ENCODE assay signal across 12 cellular contexts in the genomic region with DNA sequence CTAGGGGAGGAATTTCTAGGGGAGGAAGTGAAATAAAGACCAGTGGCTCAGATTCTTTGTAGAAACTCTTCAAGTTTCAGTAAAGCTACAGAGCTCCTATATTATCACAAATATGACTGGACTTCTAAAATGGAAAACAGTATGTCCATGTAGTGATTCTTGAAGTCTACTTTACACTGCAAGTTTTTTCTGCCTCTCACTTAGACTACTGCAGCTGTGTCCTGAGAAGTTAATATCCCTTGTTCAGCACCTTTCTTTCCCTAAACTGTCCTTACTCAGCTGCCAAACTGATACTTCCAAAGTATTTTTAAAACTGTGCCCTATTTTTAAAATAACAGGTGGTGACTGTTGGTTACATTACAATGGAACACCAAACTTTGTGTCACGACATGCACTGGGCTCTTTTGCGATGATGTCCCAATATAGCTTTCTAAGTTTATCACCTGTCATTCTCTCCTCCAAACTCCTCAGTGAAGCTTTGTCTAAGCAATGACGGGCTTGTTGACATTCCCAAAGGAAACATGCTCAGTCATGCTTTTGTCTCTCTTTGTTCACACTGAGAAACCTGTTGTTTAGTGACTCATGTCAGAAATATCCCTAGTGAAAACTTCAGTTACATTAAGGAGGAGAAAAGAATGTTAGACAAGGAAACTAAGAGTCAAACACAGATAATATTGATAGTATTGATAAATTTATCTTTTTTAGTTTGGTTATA.
DNase-seq lines count a peak whose midpoint lies in the region; ATAC-seq, FAIRE-seq and TF ChIP-seq lines count a peak whose summit lies in the region.
"Had no signal": no experiment of that assay in that cellular context is flagged by ENCODE, and none has a peak within 500 bp of the region (broad histone marks: within the 10 kb centered on the region; RNA-seq: fewer than 3 reads in every experiment).

No MANE protein-coding gene starts in this region.

- RAD21 ChIA-PET in HCT116 (lab: Charles Lee; ENCODE audit: low non-redundant PET in 1 of 2, low total read pairs in 2 of 2, uncharacterized antibody in 2 of 2, unreplicated experiment in 2 of 2) = no interaction called here

- intact Hi-C loops in HCT116 (cut with micrococcal nuclease) = no loop called here

- no peak overlapping the region for H3K4me3 ChIP-seq in HCT116 (replicated peaks in 1 of 2; ENCODE audit: low read depth in 1 of 2, low read length in 2 of 2)
- H3K4me3 ChIP-seq in iPS-18a (ENCODE audit: low read length) = no peak overlapping the region
- H3K4me3 ChIP-seq: spleen had no signal

- H3K9me3 ChIP-seq in HCT116 (ENCODE audit: control insufficient read depth in 1 of 2, insufficient read depth in 1 of 2, low read depth in 1 of 2, low read length in 2 of 2) (no peaks in the 10 kb centered on the region), iPS-18a (ENCODE audit: control insufficient read depth, low read depth, low read length) (no peaks in the 10 kb centered on the region)
- H3K9me3 ChIP-seq: spleen had no signal

- H3K9me2 ChIP-seq in HCT116 (ENCODE audit: insufficient read depth) = no peaks in the 10 kb centered on the region

- peak; percentile 54 for FAIRE-seq in RCC 7860 (lab: Jason Lieb, UNC)

- peak overlapping the region; percentile 50 for H3K4me2 ChIP-seq in HCT116 (ENCODE audit: low read length)

- POLR2A ChIA-PET in HCT116 (lab: Charles Lee) = interaction anchor here (1.2 kb wide), 1 partner anchor 11 kb away, joined by 3 read pairs; no protein-coding TSS in a partner anchor

- H3K27me3 ChIP-seq in HCT116 (ENCODE audit: insufficient read depth, low read length) (no peaks in the 10 kb centered on the region), iPS-18a (ENCODE audit: control insufficient read depth, insufficient read depth, low read length) (no peaks in the 10 kb centered on the region)
- H3K27me3 ChIP-seq: spleen had no signal

- no peak overlapping the region for H3K27ac ChIP-seq in HCT116 (ENCODE audit: low read depth, low read length)
- peak overlapping the region; percentile 32 for H3K27ac ChIP-seq in iPS-18a (ENCODE audit: low read length)
- H3K27ac ChIP-seq: spleen had no signal

- ATAC-seq in HCT116 (peak; percentile 88), HG03460 (IDR thresholded peaks at IDR 0.05; ENCODE audit: unreplicated experiment) (no peak)
- ATAC-seq: activated naive CD4-positive, alpha-beta T cell treated with anti-CD3 and anti-CD28 coated beads, Interleukin-2, amount 50 U/mL, for 72 hours had no signal

- H3K36me3 ChIP-seq in HCT116 (ENCODE audit: control insufficient read depth in 1 of 2, insufficient read depth in 2 of 2, low read length in 2 of 2) = no peaks in the 10 kb centered on the region
- H3K36me3 ChIP-seq in iPS-18a (ENCODE audit: control insufficient read depth, low read depth, low read length) = no peaks in the 10 kb centered on the region
- H3K36me3 ChIP-seq: spleen had no signal

- CTCF ChIA-PET in HCT116 (lab: Charles Lee) = no interaction called here

- DNase-seq in A172 (ENCODE audit: low spot score) = peak; percentile 90
- DNase-seq in HCT116 (ENCODE audit: low read depth, low spot score) = peak; percentile 61
- DNase-seq in RCC 7860 (ENCODE audit: low spot score) = peak; percentile 63
- no peak for DNase-seq in NCI-H2029 treated with DMSO at 0.1 percent for 48 hours (lab: John Stamatoyannopoulos, UW)
- DNase-seq in GDM1 (lab: John Stamatoyannopoulos, UW) = no peak
- DNase-seq in NCI-H446 treated with DMSO at 0.1 percent for 48 hours (lab: John Stamatoyannopoulos, UW) = no peak
- DNase-seq: activated B cell treated with CpG ODN at 0.5 μM for 24 hours, NCI-H2107, spleen had no signal

- no peak for TF ChIP-seq POLR2A in HCT116 (IDR thresholded peaks at IDR 0.05; ENCODE audit: borderline replicate concordance, extremely low read depth, insufficient read depth, insufficient read length)

- no TSS peak for BruUV-seq in HCT116 (replicated peaks; lab: Mats Ljungman, UMichigan)

- H3K4me1 ChIP-seq in HCT116 (ENCODE audit: control insufficient read depth in 1 of 2, insufficient read depth in 2 of 2, low read length in 2 of 2) (peaks cover 10 to 15% of the 10 kb centered on the region in 2 experiments), iPS-18a (ENCODE audit: control insufficient read depth, low read depth, low read length) (peaks cover 10% of the 10 kb centered on the region)
- H3K4me1 ChIP-seq: spleen had no signal

- no peak for TF ChIP-seq CTCF in HCT116 (IDR thresholded peaks at IDR 0.05 in 2 of 3, conservative IDR thresholded peaks at IDR 0.05 in 1 of 3; ENCODE audit: borderline replicate concordance in 1 of 3, insufficient read depth in 1 of 3, low read depth in 2 of 3, low read length in 2 of 3)

- H3K9ac ChIP-seq in HCT116 (ENCODE audit: low read length) (no peak overlapping the region), iPS-18a (ENCODE audit: low read length) (no peak overlapping the region)

- no peaks in the 10 kb centered on the region for H3K79me2 ChIP-seq in HCT116 (ENCODE audit: insufficient read depth, low read length)

- H2AFZ ChIP-seq in HCT116 (ENCODE audit: low read depth, low read length, poor library complexity, severe bottlenecking) = no peak overlapping the region

- H4K20me1 ChIP-seq in HCT116 (ENCODE audit: insufficient read depth) = no peaks in the 10 kb centered on the region

- no peak for TF ChIP-seq RAD21 in HCT116 (IDR thresholded peaks at IDR 0.05; ENCODE audit: low read depth)

TF ChIP-seq in HCT116, 20 proteins besides CTCF, POLR2A, EP300 and RAD21:
- TF ChIP-seq TCF7L2 (IDR thresholded peaks at IDR 0.05; ENCODE audit: borderline replicate concordance, extremely low read depth, insufficient read depth, insufficient read length) (no peak), EZH2phosphoT487 (IDR thresholded peaks at IDR 0.05; ENCODE audit: borderline replicate concordance) (no peak), CBX3 (IDR thresholded peaks at IDR 0.05; ENCODE audit: low read depth) (no peak), JUND (IDR thresholded peaks at IDR 0.05) (peak; percentile 77), SP1 (IDR thresholded peaks at IDR 0.05; ENCODE audit: low read depth) (peak; percentile 30; the same call in 1 of the 2 replicates), POLR2AphosphoS5 (IDR thresholded peaks at IDR 0.05; ENCODE audit: low read depth, low read length) (no peak), SIN3A (IDR thresholded peaks at IDR 0.05; ENCODE audit: low read depth) (no peak; the same call in 1 of the 2 replicates), CEBPB (IDR thresholded peaks at IDR 0.05; ENCODE audit: low read depth) (0 out of 2 replicates have a peak, but pooled peaks have one; percentile 26), EGR1 (IDR thresholded peaks at IDR 0.05; ENCODE audit: low read depth) (no peak), FOSL1 (IDR thresholded peaks at IDR 0.05; ENCODE audit: low read depth) (peak; percentile 68)
- TF ChIP-seq, protein P1, sequence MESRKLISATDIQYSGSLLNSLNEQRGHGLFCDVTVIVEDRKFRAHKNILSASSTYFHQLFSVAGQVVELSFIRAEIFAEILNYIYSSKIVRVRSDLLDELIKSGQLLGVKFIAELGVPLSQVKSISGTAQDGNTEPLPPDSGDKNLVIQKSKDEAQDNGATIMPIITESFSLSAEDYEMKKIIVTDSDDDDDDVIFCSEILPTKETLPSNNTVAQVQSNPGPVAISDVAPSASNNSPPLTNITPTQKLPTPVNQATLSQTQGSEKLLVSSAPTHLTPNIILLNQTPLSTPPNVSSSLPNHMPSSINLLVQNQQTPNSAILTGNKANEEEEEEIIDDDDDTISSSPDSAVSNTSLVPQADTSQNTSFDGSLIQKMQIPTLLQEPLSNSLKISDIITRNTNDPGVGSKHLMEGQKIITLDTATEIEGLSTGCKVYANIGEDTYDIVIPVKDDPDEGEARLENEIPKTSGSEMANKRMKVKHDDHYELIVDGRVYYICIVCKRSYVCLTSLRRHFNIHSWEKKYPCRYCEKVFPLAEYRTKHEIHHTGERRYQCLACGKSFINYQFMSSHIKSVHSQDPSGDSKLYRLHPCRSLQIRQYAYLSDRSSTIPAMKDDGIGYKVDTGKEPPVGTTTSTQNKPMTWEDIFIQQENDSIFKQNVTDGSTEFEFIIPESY (IDR thresholded peaks at IDR 0.05; ENCODE audit: extremely low read depth, insufficient replicate concordance, low read length) = no peak
- TF ChIP-seq, protein P2, sequence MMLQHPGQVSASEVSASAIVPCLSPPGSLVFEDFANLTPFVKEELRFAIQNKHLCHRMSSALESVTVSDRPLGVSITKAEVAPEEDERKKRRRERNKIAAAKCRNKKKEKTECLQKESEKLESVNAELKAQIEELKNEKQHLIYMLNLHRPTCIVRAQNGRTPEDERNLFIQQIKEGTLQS (IDR thresholded peaks at IDR 0.05) = no peak
- TF ChIP-seq, protein P3, sequence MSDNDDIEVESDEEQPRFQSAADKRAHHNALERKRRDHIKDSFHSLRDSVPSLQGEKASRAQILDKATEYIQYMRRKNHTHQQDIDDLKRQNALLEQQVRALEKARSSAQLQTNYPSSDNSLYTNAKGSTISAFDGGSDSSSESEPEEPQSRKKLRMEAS (IDR thresholded peaks at IDR 0.05) = peak; percentile 45; the same call in 1 of the 2 replicates

Comparison
In these comparisons a context has a peak if more than half of its experiments do, and no peak if none do; other contexts are left out.
1. DNase-seq: peak in A172 (single experiment), HCT116 (single experiment) and RCC 7860 (single experiment); none in NCI-H2029 treated with DMSO at 0.1 percent for 48 hours (single experiment), GDM1 (single experiment) and NCI-H446 treated with DMSO at 0.1 percent for 48 hours (single experiment).